In the genomic region with DNA sequence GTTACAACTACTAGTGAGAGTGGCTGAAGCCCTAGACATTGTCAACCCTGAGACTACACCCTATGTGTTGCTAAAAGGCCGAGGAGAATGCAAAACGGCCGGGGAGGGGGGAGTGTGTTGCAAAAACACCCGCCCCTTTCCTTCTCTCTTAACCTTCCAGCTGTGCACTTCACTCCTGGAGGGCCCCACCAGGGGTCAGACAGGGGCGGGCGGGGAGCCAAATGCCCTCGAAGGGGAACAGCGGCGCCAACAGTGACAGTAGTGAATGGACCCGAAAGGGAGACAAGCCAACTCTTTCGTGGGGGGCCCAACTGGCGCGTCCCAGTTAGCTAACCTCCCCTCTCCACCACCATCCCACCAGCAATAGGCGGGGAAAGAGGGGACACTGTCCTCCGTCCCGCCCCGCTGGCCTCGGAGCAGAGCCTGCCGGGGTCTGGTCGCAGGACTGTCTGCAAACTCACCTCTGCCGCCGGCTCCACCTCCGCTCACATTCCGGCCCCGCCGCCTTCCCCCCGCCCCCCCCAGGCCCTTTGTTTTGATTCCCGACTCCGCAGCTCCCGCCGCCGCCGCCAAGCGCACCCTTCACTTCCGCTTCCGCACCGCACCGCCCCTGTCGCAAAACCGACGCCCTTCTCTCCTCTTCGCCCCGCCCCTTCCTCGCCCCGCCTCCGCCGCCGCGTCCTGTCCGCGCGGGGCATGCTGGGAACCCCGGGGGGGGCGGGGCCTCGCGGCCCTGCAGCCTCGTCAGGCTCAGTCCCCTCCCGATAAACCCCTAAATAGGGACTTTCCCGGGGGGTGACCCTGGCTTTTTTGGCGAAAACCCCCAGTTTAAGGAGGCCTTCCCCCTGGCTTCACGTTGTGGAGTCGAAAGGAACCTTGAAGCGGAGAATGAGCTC, we compare ENCODE assay signal across 1 cellular context.
A peak's percentile ranks its signal among the peaks of the same experiment; 100 is the strongest.
TF ChIP-seq lines count a peak whose summit lies in the region.

A gene with protein sequence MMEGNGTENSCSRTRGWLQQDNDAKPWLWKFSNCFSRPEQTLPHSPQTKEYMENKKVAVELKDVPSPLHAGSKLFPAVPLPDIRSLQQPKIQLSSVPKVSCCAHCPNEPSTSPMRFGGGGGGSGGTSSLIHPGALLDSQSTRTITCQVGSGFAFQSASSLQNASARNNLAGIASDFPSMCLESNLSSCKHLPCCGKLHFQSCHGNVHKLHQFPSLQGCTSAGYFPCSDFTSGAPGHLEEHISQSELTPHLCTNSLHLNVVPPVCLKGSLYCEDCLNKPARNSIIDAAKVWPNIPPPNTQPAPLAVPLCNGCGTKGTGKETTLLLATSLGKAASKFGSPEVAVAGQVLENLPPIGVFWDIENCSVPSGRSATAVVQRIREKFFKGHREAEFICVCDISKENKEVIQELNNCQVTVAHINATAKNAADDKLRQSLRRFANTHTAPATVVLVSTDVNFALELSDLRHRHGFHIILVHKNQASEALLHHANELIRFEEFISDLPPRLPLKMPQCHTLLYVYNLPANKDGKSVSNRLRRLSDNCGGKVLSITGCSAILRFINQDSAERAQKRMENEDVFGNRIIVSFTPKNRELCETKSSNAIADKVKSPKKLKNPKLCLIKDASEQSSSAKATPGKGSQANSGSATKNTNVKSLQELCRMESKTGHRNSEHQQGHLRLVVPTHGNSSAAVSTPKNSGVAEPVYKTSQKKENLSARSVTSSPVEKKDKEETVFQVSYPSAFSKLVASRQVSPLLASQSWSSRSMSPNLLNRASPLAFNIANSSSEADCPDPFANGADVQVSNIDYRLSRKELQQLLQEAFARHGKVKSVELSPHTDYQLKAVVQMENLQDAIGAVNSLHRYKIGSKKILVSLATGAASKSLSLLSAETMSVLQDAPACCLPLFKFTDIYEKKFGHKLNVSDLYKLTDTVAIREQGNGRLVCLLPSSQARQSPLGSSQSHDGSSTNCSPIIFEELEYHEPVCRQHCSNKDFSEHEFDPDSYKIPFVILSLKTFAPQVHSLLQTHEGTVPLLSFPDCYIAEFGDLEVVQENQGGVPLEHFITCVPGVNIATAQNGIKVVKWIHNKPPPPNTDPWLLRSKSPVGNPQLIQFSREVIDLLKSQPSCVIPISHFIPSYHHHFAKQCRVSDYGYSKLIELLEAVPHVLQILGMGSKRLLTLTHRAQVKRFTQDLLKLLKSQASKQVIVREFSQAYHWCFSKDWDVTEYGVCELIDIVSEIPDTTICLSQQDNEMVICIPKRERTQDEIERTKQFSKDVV (N-terminal part only) (minus strand): TSS at position 598 of the 896 bp plus-strand sequence. CDS start 3,921 bp downstream, outside the sequence.

TF ChIP-seq in K562, 482 proteins besides CTCF, POLR2A, EP300 and RAD21 (continued from another document and continues in another):
- TF ChIP-seq, protein P1, sequence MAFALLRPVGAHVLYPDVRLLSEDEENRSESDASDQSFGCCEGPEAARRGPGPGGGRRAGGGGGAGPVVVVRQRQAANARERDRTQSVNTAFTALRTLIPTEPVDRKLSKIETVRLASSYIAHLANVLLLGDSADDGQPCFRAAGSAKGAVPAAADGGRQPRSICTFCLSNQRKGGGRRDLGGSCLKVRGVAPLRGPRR (CRISPR knock-in tag; IDR thresholded peaks at IDR 0.05): no peak
- TF ChIP-seq TFE3 (CRISPR knock-in tag; IDR thresholded peaks at IDR 0.05) (no peak; the same call in 1 of the 2 replicates), SNIP1 (IDR thresholded peaks at IDR 0.05; ENCODE audit: low read depth) (no peak; the same call in 1 of the 2 replicates), FOXJ3 (CRISPR knock-in tag; IDR thresholded peaks at IDR 0.05) (no peak), NFATC3 (IDR thresholded peaks at IDR 0.05) (no peak), ZNF318 (IDR thresholded peaks at IDR 0.05; ENCODE audit: borderline replicate concordance in 1 of 2, low read depth in 1 of 2) (0 out of 4 replicates have a peak, but pooled peaks of 1 of the 2 experiments have one; percentile 6), LEF1 (IDR thresholded peaks at IDR 0.05) (no peak; the same call in 1 of the 2 replicates), MIER1 (IDR thresholded peaks at IDR 0.05; ENCODE audit: low read depth) (no peak), YBX1 (IDR thresholded peaks at IDR 0.05) (no peak), MAFG (tag; conservative IDR thresholded peaks at IDR 0.05) (no peak), YY1 (IDR thresholded peaks at IDR 0.05; ENCODE audit: borderline replicate concordance in 1 of 3, control insufficient read depth in 1 of 3, extremely low read depth in 1 of 3, insufficient read depth in 3 of 3, insufficient read length in 1 of 3, insufficient replicate concordance in 2 of 3, low read depth in 1 of 3, low read length in 2 of 3) (peak in 1 of 3 experiments; percentile 43), NR2C2 (CRISPR knock-in tag; IDR thresholded peaks at IDR 0.05) (peak; percentile 77), NR2C2 (tag; IDR thresholded peaks at IDR 0.05) (peak; percentile 92), POLR2B (IDR thresholded peaks at IDR 0.05; ENCODE audit: low read depth, partially characterized antibody) (peak; percentile 92), DACH1 (IDR thresholded peaks at IDR 0.05; ENCODE audit: partially characterized antibody) (peak; percentile 92), ZEB2 (IDR thresholded peaks at IDR 0.05) (no peak), ZKSCAN8 (CRISPR knock-in tag; IDR thresholded peaks at IDR 0.05) (no peak), ZNF696 (CRISPR knock-in tag; conservative IDR thresholded peaks at IDR 0.05) (no peak), POLR3A (IDR thresholded peaks at IDR 0.05; ENCODE audit: borderline replicate concordance, extremely low read depth, insufficient read depth, insufficient read length) (no peak), NR1H2 (CRISPR knock-in tag; IDR thresholded peaks at IDR 0.05) (no peak), FOXP1 (CRISPR knock-in tag; IDR thresholded peaks at IDR 0.05) (no peak; the same call in 1 of the 2 replicates), ZNF174 (CRISPR knock-in tag; IDR thresholded peaks at IDR 0.05) (no peak), ZNF584 (CRISPR knock-in tag; IDR thresholded peaks at IDR 0.05; ENCODE audit: low read depth) (no peak), ZNF75A (CRISPR knock-in tag; IDR thresholded peaks at IDR 0.05) (peak; percentile 44; the same call in 1 of the 2 replicates)
- TF ChIP-seq, protein P2, sequence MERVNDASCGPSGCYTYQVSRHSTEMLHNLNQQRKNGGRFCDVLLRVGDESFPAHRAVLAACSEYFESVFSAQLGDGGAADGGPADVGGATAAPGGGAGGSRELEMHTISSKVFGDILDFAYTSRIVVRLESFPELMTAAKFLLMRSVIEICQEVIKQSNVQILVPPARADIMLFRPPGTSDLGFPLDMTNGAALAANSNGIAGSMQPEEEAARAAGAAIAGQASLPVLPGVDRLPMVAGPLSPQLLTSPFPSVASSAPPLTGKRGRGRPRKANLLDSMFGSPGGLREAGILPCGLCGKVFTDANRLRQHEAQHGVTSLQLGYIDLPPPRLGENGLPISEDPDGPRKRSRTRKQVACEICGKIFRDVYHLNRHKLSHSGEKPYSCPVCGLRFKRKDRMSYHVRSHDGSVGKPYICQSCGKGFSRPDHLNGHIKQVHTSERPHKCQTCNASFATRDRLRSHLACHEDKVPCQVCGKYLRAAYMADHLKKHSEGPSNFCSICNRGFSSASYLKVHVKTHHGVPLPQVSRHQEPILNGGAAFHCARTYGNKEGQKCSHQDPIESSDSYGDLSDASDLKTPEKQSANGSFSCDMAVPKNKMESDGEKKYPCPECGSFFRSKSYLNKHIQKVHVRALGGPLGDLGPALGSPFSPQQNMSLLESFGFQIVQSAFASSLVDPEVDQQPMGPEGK (CRISPR knock-in tag; IDR thresholded peaks at IDR 0.05; ENCODE audit: borderline replicate concordance): peak; percentile 65; the same call in 1 of the 2 replicates
